In genomic region chr17:77779711-77780539, GRCh38 we compare ENCODE assay signal across 12 cellular contexts.
DNase-seq lines count a peak whose midpoint lies in the region; ATAC-seq and TF ChIP-seq lines count a peak whose summit lies in the region.
"Had no signal": no experiment of that assay in that cellular context is flagged by ENCODE, and none has a peak within 500 bp of the region (broad histone marks: within the 10 kb centered on the region; RNA-seq: fewer than 3 reads in every experiment).

No MANE protein-coding gene starts in this region.

- DNase-seq in BE2C: peak; percentile 95
- peak in 38 of 42 donors; percentile 14 to 76 (median 43) for DNase-seq in head of caudate nucleus
- DNase-seq in pons (ENCODE audit: low spot score): peak; percentile 37
- DNase-seq in NCI-H2107 treated with DMSO at 0.1 percent for 48 hours (lab: John Stamatoyannopoulos, UW; ENCODE audit: unreplicated experiment): no peak
- DNase-seq in activated CD8-positive, alpha-beta T cell treated with anti-CD3 and anti-CD28 coated beads, Interleukin-2, amount 10 ng/mL, durations not matched to agents 7 days and 5 days: no peak
- no peak for DNase-seq in foreskin fibroblast
- no peak for DNase-seq in erythroblast (lab: John Stamatoyannopoulos, UW)
- DNase-seq: AML-193, NCI-H1105, trophoblast cell had no signal

- H3K4me3 Mint-ChIP-seq in activated CD8-positive, alpha-beta T cell treated with anti-CD3 and anti-CD28 coated beads, Interleukin-2, amount 10 ng/mL, durations not matched to agents 7 days and 5 days: no peak overlapping the region
- H3K4me3 Mint-ChIP-seq: neural crest cell had no signal

- TF ChIP-seq CTCF in BE2C (IDR thresholded peaks at IDR 0.05; ENCODE audit: low read depth, low read length) (no peak), foreskin fibroblast (IDR thresholded peaks at IDR 0.05; ENCODE audit: low read depth, low read length) (no peak)

- H3K27ac Mint-ChIP-seq in activated CD8-positive, alpha-beta T cell treated with anti-CD3 and anti-CD28 coated beads, Interleukin-2, amount 10 ng/mL, durations not matched to agents 7 days and 5 days: no peak overlapping the region

- H3K4me1 ChIP-seq in BE2C: peaks cover 29% of the 10 kb centered on the region

- H3K27me3 Mint-ChIP-seq in activated CD8-positive, alpha-beta T cell treated with anti-CD3 and anti-CD28 coated beads, Interleukin-2, amount 10 ng/mL, durations not matched to agents 7 days and 5 days (ENCODE audit: low read depth): no peaks in the 10 kb centered on the region

- no peaks in the 10 kb centered on the region for H3K27me3 ChIP-seq in BE2C

- H3K36me3 Mint-ChIP-seq in activated CD8-positive, alpha-beta T cell treated with anti-CD3 and anti-CD28 coated beads, Interleukin-2, amount 10 ng/mL, durations not matched to agents 7 days and 5 days (ENCODE audit: low read depth): no peaks in the 10 kb centered on the region

- ATAC-seq in SK-N-SH treated with all-trans-retinoic acid at 6 μM for 48 hours: peak; percentile 85
- ATAC-seq in activated CD8-positive, alpha-beta T cell treated with anti-CD3 and anti-CD28 coated beads, Interleukin-2, amount 10 ng/mL, durations not matched to agents 7 days and 5 days: no peak

- peaks cover 17% of the 10 kb centered on the region for H3K4me1 Mint-ChIP-seq in activated CD8-positive, alpha-beta T cell treated with anti-CD3 and anti-CD28 coated beads, Interleukin-2, amount 10 ng/mL, durations not matched to agents 7 days and 5 days (ENCODE audit: low read depth)

- intact Hi-C loops in head of caudate nucleus (cut with DNase I): no loop called here

- H3K36me3 ChIP-seq in BE2C: no peaks in the 10 kb centered on the region

- TF ChIP-seq POLR2A in erythroblast (IDR thresholded peaks at IDR 0.05; ENCODE audit: low read length): no peak

- H3K9me3 Mint-ChIP-seq in activated CD8-positive, alpha-beta T cell treated with anti-CD3 and anti-CD28 coated beads, Interleukin-2, amount 10 ng/mL, durations not matched to agents 7 days and 5 days (ENCODE audit: insufficient read depth): no peaks in the 10 kb centered on the region
- H3K9me3 Mint-ChIP-seq: neural crest cell had no signal

- CTCF ChIA-PET in activated CD8-positive, alpha-beta T cell treated with anti-CD3 and anti-CD28 coated beads, Interleukin-2, amount 10 ng/mL, durations not matched to agents 7 days and 5 days (lab: Charles Lee): no interaction called here

- POLR2A ChIA-PET in activated CD8-positive, alpha-beta T cell treated with anti-CD3 and anti-CD28 coated beads, Interleukin-2, amount 10 ng/mL, durations not matched to agents 7 days and 5 days (lab: Charles Lee): no interaction called here

- H3K4me3 ChIP-seq in BE2C (ENCODE audit: low read depth, low read length) (peak overlapping the region; percentile 8), foreskin fibroblast (ENCODE audit: low read depth in 1 of 2, low read length in 2 of 2) (no peak overlapping the region)

- H3K9me3 ChIP-seq in BE2C: no peaks in the 10 kb centered on the region

TF ChIP-seq in SK-N-SH treated with all-trans-retinoic acid at 6 μM for 48 hours, 23 proteins besides CTCF, POLR2A, EP300 and RAD21:
- TF ChIP-seq TOX (CRISPR knock-in tag; IDR thresholded peaks at IDR 0.05; ENCODE audit: borderline replicate concordance) (no peak), BACH2 (CRISPR knock-in tag; IDR thresholded peaks at IDR 0.05; ENCODE audit: borderline replicate concordance) (no peak), ZC3H10 (CRISPR knock-in tag; IDR thresholded peaks at IDR 0.05) (no peak), PPARA (CRISPR knock-in tag; IDR thresholded peaks at IDR 0.05; ENCODE audit: borderline replicate concordance) (no peak; the same call in 1 of the 2 replicates), TSHZ2 (CRISPR knock-in tag; IDR thresholded peaks at IDR 0.05) (peak; percentile 40; the same call in 1 of the 2 replicates), ZFP30 (CRISPR knock-in tag; IDR thresholded peaks at IDR 0.05) (no peak), ZNF8 (CRISPR knock-in tag; IDR thresholded peaks at IDR 0.05) (no peak), SNAI2 (CRISPR knock-in tag; IDR thresholded peaks at IDR 0.05) (no peak), ESRRG (CRISPR knock-in tag; IDR thresholded peaks at IDR 0.05) (no peak), ISL1 (CRISPR knock-in tag; IDR thresholded peaks at IDR 0.05) (peak; percentile 56)
- TF ChIP-seq, protein P1, sequence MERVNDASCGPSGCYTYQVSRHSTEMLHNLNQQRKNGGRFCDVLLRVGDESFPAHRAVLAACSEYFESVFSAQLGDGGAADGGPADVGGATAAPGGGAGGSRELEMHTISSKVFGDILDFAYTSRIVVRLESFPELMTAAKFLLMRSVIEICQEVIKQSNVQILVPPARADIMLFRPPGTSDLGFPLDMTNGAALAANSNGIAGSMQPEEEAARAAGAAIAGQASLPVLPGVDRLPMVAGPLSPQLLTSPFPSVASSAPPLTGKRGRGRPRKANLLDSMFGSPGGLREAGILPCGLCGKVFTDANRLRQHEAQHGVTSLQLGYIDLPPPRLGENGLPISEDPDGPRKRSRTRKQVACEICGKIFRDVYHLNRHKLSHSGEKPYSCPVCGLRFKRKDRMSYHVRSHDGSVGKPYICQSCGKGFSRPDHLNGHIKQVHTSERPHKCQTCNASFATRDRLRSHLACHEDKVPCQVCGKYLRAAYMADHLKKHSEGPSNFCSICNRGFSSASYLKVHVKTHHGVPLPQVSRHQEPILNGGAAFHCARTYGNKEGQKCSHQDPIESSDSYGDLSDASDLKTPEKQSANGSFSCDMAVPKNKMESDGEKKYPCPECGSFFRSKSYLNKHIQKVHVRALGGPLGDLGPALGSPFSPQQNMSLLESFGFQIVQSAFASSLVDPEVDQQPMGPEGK (CRISPR knock-in tag; IDR thresholded peaks at IDR 0.05; ENCODE audit: borderline replicate concordance): no peak

Comparison
In these comparisons a context has a peak if more than half of its experiments do, and no peak if none do; other contexts are left out.
1. DNase-seq: peak in BE2C (single experiment), head of caudate nucleus (38 of 42) and pons (single experiment); none in NCI-H2107 treated with DMSO at 0.1 percent for 48 hours (single experiment), activated CD8-positive, alpha-beta T cell treated with anti-CD3 and anti-CD28 coated beads, Interleukin-2, amount 10 ng/mL, durations not matched to agents 7 days and 5 days (single experiment), foreskin fibroblast (0 of 2) and erythroblast (0 of 2).